8 cellular contexts compared by ENCODE assay signal in the genomic region with DNA sequence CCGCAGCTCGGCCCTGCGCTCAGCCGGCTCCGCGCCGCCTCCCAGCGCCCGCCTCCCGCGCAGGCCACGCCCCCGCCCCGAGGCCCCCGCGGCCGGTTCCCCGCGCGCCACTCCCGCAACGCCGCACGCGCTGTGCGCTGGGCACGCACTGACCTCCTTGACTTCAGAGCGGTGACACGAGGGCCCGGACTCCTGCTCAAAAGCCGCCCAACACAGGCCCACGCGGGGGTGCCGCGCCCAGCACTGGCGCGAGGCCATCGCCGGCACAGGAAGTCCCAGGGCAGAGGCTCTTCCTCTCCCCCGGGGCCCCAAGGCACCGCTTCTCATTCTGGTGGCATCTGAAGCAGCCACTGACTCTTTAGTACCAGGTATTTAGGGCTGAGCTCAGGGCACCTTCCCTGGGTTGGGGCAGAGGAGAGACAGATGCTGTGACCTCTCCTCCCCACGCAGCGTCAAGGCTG. TPM values are rescaled to one million over a fixed set of nuclear protein-coding genes. Genes with fewer than 3 reads are reported as not detected.
DNase-seq lines count a peak whose midpoint lies in the region; TF ChIP-seq lines count a peak whose summit lies in the region.

No MANE protein-coding gene starts in this region.

- H3K4me3 Mint-ChIP-seq in CD8-positive, alpha-beta memory T cell: peak overlapping the region; percentile 77 to 96 (median 92)
- H3K4me3 Mint-ChIP-seq in IgD-negative memory B cell: peak overlapping the region; percentile 89 to 98 (median 96)

- no peaks in the 10 kb centered on the region for H3K36me3 ChIP-seq in CD8-positive, alpha-beta memory T cell (ENCODE audit: insufficient read depth, low read length)
- no peaks in the 10 kb centered on the region for H3K36me3 ChIP-seq in brain microvascular endothelial cell (replicated peaks)

- H3K4me1 Mint-ChIP-seq in CD8-positive, alpha-beta memory T cell: peaks cover 38 to 64% (median 46%) of the 10 kb centered on the region in 3 donors
- H3K4me1 Mint-ChIP-seq in IgD-negative memory B cell: peaks cover 29 to 45% (median 45%) of the 10 kb centered on the region in 3 donors

- CTCF ChIA-PET in CD8-positive, alpha-beta memory T cell (lab: Charles Lee): interaction anchor here (0.5 to 11.1 kb wide), 7 partner anchors 11 to 535 kb away, joined by 3 to 176 read pairs (median 20); a partner anchor contains a TSS

- TF ChIP-seq CTCF in GM20000 (IDR thresholded peaks at IDR 0.05; ENCODE audit: extremely low read depth, missing control alignments) (no peak), brain microvascular endothelial cell (IDR thresholded peaks at IDR 0.05; ENCODE audit: low read depth, low read length, missing control alignments) (no peak)

- in situ Hi-C loops in brain microvascular endothelial cell (cut with HindIII; ENCODE audit: low pct_ligation_motif_present, low sequenced_read_pairs): no loop called here

- POLR2A ChIA-PET in CD8-positive, alpha-beta memory T cell (lab: Charles Lee): interaction anchor here (0.7 to 6.0 kb wide), 2 partner anchors 12 to 19 kb away, joined by 4 to 77 read pairs; a partner anchor contains a TSS

- H3K27me3 ChIP-seq in CD8-positive, alpha-beta memory T cell (ENCODE audit: insufficient read depth, low read length, poor library complexity, severe bottlenecking): no peaks in the 10 kb centered on the region
- no peaks in the 10 kb centered on the region for H3K27me3 ChIP-seq in brain microvascular endothelial cell (replicated peaks)

- peak overlapping the region; percentile 87 to 98 (median 96) for H3K27ac Mint-ChIP-seq in CD8-positive, alpha-beta memory T cell
- peak overlapping the region; percentile 95 to 97 (median 95) for H3K27ac Mint-ChIP-seq in IgD-negative memory B cell

- peaks cover 0 to 10% (median 0%) of the 10 kb centered on the region in 3 donors for H3K36me3 Mint-ChIP-seq in CD8-positive, alpha-beta memory T cell
- H3K36me3 Mint-ChIP-seq in IgD-negative memory B cell: no peaks in the 10 kb centered on the region

- H3K27ac ChIP-seq in CD8-positive, alpha-beta memory T cell (ENCODE audit: low read depth, low read length): peak overlapping the region; percentile 84
- no peak overlapping the region for H3K27ac ChIP-seq in brain microvascular endothelial cell

- H3K4me3 ChIP-seq in CD8-positive, alpha-beta memory T cell (ENCODE audit: low read length): peak overlapping the region; percentile 64
- H3K4me3 ChIP-seq in brain microvascular endothelial cell (ENCODE audit: low read depth, low read length): peak overlapping the region; percentile 70

- no peaks in the 10 kb centered on the region for H3K9me3 ChIP-seq in CD8-positive, alpha-beta memory T cell (ENCODE audit: low read length)

- no peaks in the 10 kb centered on the region for H3K27me3 Mint-ChIP-seq in CD8-positive, alpha-beta memory T cell
- H3K27me3 Mint-ChIP-seq in IgD-negative memory B cell: no peaks in the 10 kb centered on the region

- peak; percentile 58 to 80 (median 71) for DNase-seq in CD8-positive, alpha-beta memory T cell
- DNase-seq in GM20000 (ENCODE audit: low spot score) (peak; percentile 83), UCSD-AML1 (lab: John Stamatoyannopoulos, UW; ENCODE audit: unreplicated experiment) (peak; percentile 68), brain microvascular endothelial cell (no peak), islet precursor cell (peak; percentile 69), middle frontal gyrus (ENCODE audit: extremely low spot score, low spot score) (no peak)
- DNase-seq in stimulated activated CD4-positive, alpha-beta T cell treated with anti-CD3 and anti-CD28 coated beads, Interleukin-12 subunit alpha, Interleukin-12 subunit beta, amount 100 ng/mL, for 4 hours: peak; percentile 66

- H3K9me3 Mint-ChIP-seq in CD8-positive, alpha-beta memory T cell: no peaks in the 10 kb centered on the region
- H3K9me3 Mint-ChIP-seq in IgD-negative memory B cell: no peaks in the 10 kb centered on the region

- H3K4me1 ChIP-seq in CD8-positive, alpha-beta memory T cell (ENCODE audit: insufficient read depth, low read length): peaks cover 48% of the 10 kb centered on the region

RNA-seq across cellular contexts. Expression of a gene that starts 12.4 kb away (rescaled TPM):
- 10 to 100 TPM; 71.4 to 74.5 TPM for total RNA-seq in CD8-positive, alpha-beta memory T cell
- polyA plus RNA-seq in CD8-positive, alpha-beta memory T cell: 4.7 TPM
- polyA plus RNA-seq in IgD-negative memory B cell: 6.1 TPM

Comparison
In these comparisons a context has a peak if more than half of its experiments do, and no peak if none do; other contexts are left out.
1. DNase-seq: peak in CD8-positive, alpha-beta memory T cell (5 of 5), GM20000 (single experiment), UCSD-AML1 (single experiment), islet precursor cell (single experiment) and stimulated activated CD4-positive, alpha-beta T cell treated with anti-CD3 and anti-CD28 coated beads, Interleukin-12 subunit alpha, Interleukin-12 subunit beta, amount 100 ng/mL, for 4 hours (single experiment); none in brain microvascular endothelial cell (single experiment) and middle frontal gyrus (single experiment).